In genomic region chr1:192445243-192445642, GRCh38 we compare ENCODE assay signal across 6 cellular contexts.
"Had no signal": no experiment of that assay in that cellular context is flagged by ENCODE, and none has a peak within 500 bp of the region (broad histone marks: within the 10 kb centered on the region; RNA-seq: fewer than 3 reads in every experiment).

No MANE protein-coding gene starts in this region.

- H3K27me3 ChIP-seq: ascending aorta, pancreas, stomach had no signal

- H3K4me3 ChIP-seq: pancreas, stomach had no signal

- H3K27ac ChIP-seq: ascending aorta, pancreas, stomach had no signal

- H3K36me3 ChIP-seq: ascending aorta, pancreas, stomach had no signal

- ATAC-seq: left cardiac atrium; sciatic nerve; stimulated activated effector memory CD8-positive, alpha-beta T cell treated with anti-CD3 and anti-CD28 coated beads, Interleukin-12 subunit alpha, Interleukin-12 subunit beta, amount 100 ng/mL, for 72 hours had no signal

- H3K4me1 ChIP-seq: ascending aorta, pancreas had no signal

- H3K9me3 ChIP-seq: ascending aorta, pancreas, stomach had no signal
